In the genomic region with DNA sequence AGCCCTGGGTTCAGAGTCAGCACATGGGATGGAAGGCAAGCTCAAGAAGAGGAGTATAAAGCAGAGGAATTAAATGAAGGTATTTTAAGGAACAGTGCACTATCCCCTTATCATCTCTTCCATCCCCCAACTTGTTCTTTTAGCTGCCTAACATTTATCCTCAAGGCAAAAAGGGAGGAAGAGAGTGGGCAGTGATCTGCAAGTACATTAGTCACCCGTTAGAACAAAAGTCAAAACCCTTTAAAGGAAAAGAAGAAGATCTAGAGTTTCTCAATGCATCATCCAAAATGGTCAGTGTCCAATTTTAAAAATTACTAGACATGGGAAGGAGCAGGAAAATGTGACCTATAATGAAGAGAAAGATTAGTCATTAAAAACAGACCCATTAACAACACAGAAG, we compare ENCODE assay signal across 31 cellular contexts.
DNase-seq lines count a peak whose midpoint lies in the region; ATAC-seq, FAIRE-seq and TF ChIP-seq lines count a peak whose summit lies in the region.
"Had no signal": no experiment of that assay in that cellular context is flagged by ENCODE, and none has a peak within 500 bp of the region (broad histone marks: within the 10 kb centered on the region; RNA-seq: fewer than 3 reads in every experiment).

No MANE protein-coding gene starts in this region.

- no peak for TF ChIP-seq POLR2A in breast epithelium (IDR thresholded peaks at IDR 0.05)

- H3K9me3 ChIP-seq in breast epithelium (no peaks in the 10 kb centered on the region), astrocyte (ENCODE audit: insufficient read depth, low read depth, low read length) (no peaks in the 10 kb centered on the region)
- H3K9me3 ChIP-seq: colonic mucosa, lower lobe of right lung had no signal

- no peak overlapping the region for H3K4me3 ChIP-seq in breast epithelium
- no peak overlapping the region for H3K4me3 ChIP-seq in astrocyte (ENCODE audit: insufficient read depth, low read depth, low read length)
- no peak overlapping the region for H3K4me3 ChIP-seq in fibroblast of pulmonary artery (replicated peaks; ENCODE audit: low read depth, low read length)
- H3K4me3 ChIP-seq: colonic mucosa, K562, lower lobe of right lung had no signal

- no peak for TF ChIP-seq CTCF in MCF 10A (IDR thresholded peaks at IDR 0.05; ENCODE audit: unreplicated experiment)
- no peak for TF ChIP-seq CTCF in breast epithelium (IDR thresholded peaks at IDR 0.05)
- TF ChIP-seq CTCF in astrocyte (IDR thresholded peaks at IDR 0.05; ENCODE audit: insufficient read depth, low read depth, low read length) = no peak
- no peak for TF ChIP-seq CTCF in fibroblast of pulmonary artery (IDR thresholded peaks at IDR 0.05; ENCODE audit: low read length, missing control alignments)

- CTCF ChIA-PET in MCF 10A (lab: Yijun Ruan, JAX) = no interaction called here

- no peak overlapping the region for H3K9ac ChIP-seq in astrocyte (ENCODE audit: low read length)

- H3K4me2 ChIP-seq in astrocyte (ENCODE audit: low read length) = no peak overlapping the region

- no peaks in the 10 kb centered on the region for H3K27me3 ChIP-seq in breast epithelium
- no peaks in the 10 kb centered on the region for H3K27me3 ChIP-seq in astrocyte (ENCODE audit: insufficient read depth, low read length)
- H3K27me3 ChIP-seq: colonic mucosa had no signal

- H3K27ac ChIP-seq in breast epithelium = no peak overlapping the region
- no peak overlapping the region for H3K27ac ChIP-seq in astrocyte (ENCODE audit: low read depth, low read length)
- H3K27ac ChIP-seq: 22Rv1, C4-2B, colonic mucosa, epithelial cell of prostate, lower lobe of right lung had no signal

- H3K4me1 Mint-ChIP-seq in MCF 10A (ENCODE audit: insufficient read depth, unreplicated experiment) = peaks cover 13% of the 10 kb centered on the region
- peaks cover 14% of the 10 kb centered on the region for H3K4me1 Mint-ChIP-seq in astrocyte (ENCODE audit: low read depth, unreplicated experiment)
- H3K4me1 Mint-ChIP-seq in immature natural killer cell = no peaks in the 10 kb centered on the region
- H3K4me1 Mint-ChIP-seq: naive thymus-derived CD8-positive, alpha-beta T cell; stimulated activated naive B cell treated with anti-CD40 and anti-IgM and Interleukin-4, amounts not matched to agents 10 μg/mL and 1 μg/mL and 100 μg/mL, for 72 hours had no signal

- H3K36me3 ChIP-seq in breast epithelium (no peaks in the 10 kb centered on the region), astrocyte (ENCODE audit: insufficient read depth, low read length) (no peaks in the 10 kb centered on the region)
- H3K36me3 ChIP-seq: colonic mucosa had no signal

- no TSS peak for BruUV-seq in MCF 10A (replicated peaks; lab: Mats Ljungman, UMichigan)

- H3K27ac Mint-ChIP-seq in MCF 10A (ENCODE audit: low read depth, unreplicated experiment) (no peak overlapping the region), astrocyte (ENCODE audit: unreplicated experiment) (peak overlapping the region; percentile 7), immature natural killer cell (no peak overlapping the region)
- H3K27ac Mint-ChIP-seq: activated CD8-positive, alpha-beta T cell treated with anti-CD3 and anti-CD28 coated beads for 36 hours; naive thymus-derived CD8-positive, alpha-beta T cell; stimulated activated naive B cell treated with anti-CD40 and anti-IgM and Interleukin-4, amounts not matched to agents 10 μg/mL and 1 μg/mL and 100 μg/mL, for 72 hours; type B pancreatic cell had no signal

- no peak overlapping the region for H2AFZ ChIP-seq in astrocyte (ENCODE audit: low read depth, low read length)

- no peaks in the 10 kb centered on the region for H3K79me2 ChIP-seq in astrocyte (ENCODE audit: insufficient read depth, low read length)

- FAIRE-seq in astrocyte (lab: Jason Lieb, UNC) = peak; percentile 5
- FAIRE-seq: K562 had no signal

- intact Hi-C loops in MCF 10A (cut with micrococcal nuclease) (no loop called here), breast epithelium (cut with DNase I; ENCODE audit: low total_unique reads) (no loop called here)

- H3K27me3 Mint-ChIP-seq in MCF 10A (ENCODE audit: insufficient read depth, unreplicated experiment) = no peaks in the 10 kb centered on the region
- H3K27me3 Mint-ChIP-seq in astrocyte (ENCODE audit: low read depth, unreplicated experiment) = no peaks in the 10 kb centered on the region
- peaks cover 0 to 2% (median 2%) of the 10 kb centered on the region in 3 donors for H3K27me3 Mint-ChIP-seq in immature natural killer cell (ENCODE audit: low read depth in 3 of 3)
- H3K27me3 Mint-ChIP-seq: activated CD8-positive, alpha-beta T cell treated with anti-CD3 and anti-CD28 coated beads for 36 hours; stimulated activated naive B cell treated with anti-CD40 and anti-IgM and Interleukin-4, amounts not matched to agents 10 μg/mL and 1 μg/mL and 100 μg/mL, for 72 hours; type B pancreatic cell had no signal

- H3K36me3 Mint-ChIP-seq in MCF 10A (ENCODE audit: insufficient read depth, unreplicated experiment) (peaks cover 25% of the 10 kb centered on the region), astrocyte (ENCODE audit: low read depth, unreplicated experiment) (peaks cover 10% of the 10 kb centered on the region), immature natural killer cell (peaks cover 0 to 4% (median 0%) of the 10 kb centered on the region in 3 donors)
- H3K36me3 Mint-ChIP-seq: naive thymus-derived CD8-positive, alpha-beta T cell had no signal

- no peaks in the 10 kb centered on the region for H3K4me1 ChIP-seq in breast epithelium
- H3K4me1 ChIP-seq in astrocyte (ENCODE audit: insufficient read depth, low read length) = peaks cover 2% of the 10 kb centered on the region
- H3K4me1 ChIP-seq: colonic mucosa, lower lobe of right lung had no signal

- H3K4me3 Mint-ChIP-seq in MCF 10A (ENCODE audit: unreplicated experiment) = no peak overlapping the region
- H3K4me3 Mint-ChIP-seq in astrocyte (ENCODE audit: unreplicated experiment) = no peak overlapping the region
- H3K4me3 Mint-ChIP-seq in immature natural killer cell = no peak overlapping the region
- H3K4me3 Mint-ChIP-seq: activated CD8-positive, alpha-beta T cell treated with anti-CD3 and anti-CD28 coated beads for 36 hours; naive thymus-derived CD8-positive, alpha-beta T cell; stimulated activated naive B cell treated with anti-CD40 and anti-IgM and Interleukin-4, amounts not matched to agents 10 μg/mL and 1 μg/mL and 100 μg/mL, for 72 hours; type B pancreatic cell had no signal

- peaks cover 11% of the 10 kb centered on the region for H3K9me3 Mint-ChIP-seq in MCF 10A (ENCODE audit: unreplicated experiment)
- peaks cover 2% of the 10 kb centered on the region for H3K9me3 Mint-ChIP-seq in astrocyte (ENCODE audit: unreplicated experiment)
- no peaks in the 10 kb centered on the region for H3K9me3 Mint-ChIP-seq in immature natural killer cell
- H3K9me3 Mint-ChIP-seq: activated CD8-positive, alpha-beta T cell treated with anti-CD3 and anti-CD28 coated beads for 36 hours; naive thymus-derived CD8-positive, alpha-beta T cell had no signal

- ATAC-seq in GM18909 (IDR thresholded peaks at IDR 0.05; ENCODE audit: poor library complexity, unreplicated experiment) = no peak
- ATAC-seq: activated CD8-positive, alpha-beta T cell treated with anti-CD3 and anti-CD28 coated beads for 36 hours; K562; lower lobe of right lung; naive thymus-derived CD8-positive, alpha-beta T cell; stimulated activated naive B cell treated with anti-CD40 and anti-IgM and Interleukin-4, amounts not matched to agents 10 μg/mL and 1 μg/mL and 100 μg/mL, for 72 hours had no signal

- POLR2A ChIA-PET in MCF 10A (lab: Yijun Ruan, JAX) = no interaction called here

- no peaks in the 10 kb centered on the region for H4K20me1 ChIP-seq in astrocyte (ENCODE audit: insufficient read depth, low read length)

- DNase-seq in MCF 10A (ENCODE audit: unreplicated experiment) (peak; percentile 11), breast epithelium (ENCODE audit: low spot score in 2 of 2) (no peak), astrocyte (ENCODE audit: low read depth) (no peak), fibroblast of pulmonary artery (ENCODE audit: low read depth) (peak; percentile 53), glomerular visceral epithelial cell (ENCODE audit: extremely low spot score) (no peak), immature natural killer cell (no peak), NCI-H1417 treated with DMSO at 0.1 percent for 48 hours (lab: John Stamatoyannopoulos, UW) (no peak)
- DNase-seq: activated CD8-positive, alpha-beta T cell treated with anti-CD3 and anti-CD28 coated beads for 36 hours; activated naive CD4-positive, alpha-beta T cell treated with anti-CD3 and anti-CD28 coated beads, Interleukin-2, amount 50 U/mL, for 16 hours; amniotic stem cell; colonic mucosa; DMS79 treated with DMSO at 0.1 percent for 48 hours; effector CD4-positive, alpha-beta T cell; GOT3; lower lobe of right lung; MM.1S; naive thymus-derived CD8-positive, alpha-beta T cell; NCI-H1417; NCI-H2029 treated with DMSO at 0.1 percent for 48 hours; NCI-H2227 treated with DMSO at 0.1 percent for 48 hours; NCI-H526 treated with DMSO at 0.1 percent for 48 hours; NK-92 treated with Interleukin-12 subunit alpha and Interleukin-12 subunit beta, amount 100 ng/mL, for 24 hours; SHP77; stimulated activated naive B cell treated with anti-CD40 and anti-IgM and Interleukin-4, amounts not matched to agents 10 μg/mL and 1 μg/mL and 100 μg/mL, for 72 hours; SW 1271 had no signal

Comparison
In these comparisons a context has a peak if more than half of its experiments do, and no peak if none do; other contexts are left out.
1. DNase-seq: peak in MCF 10A (single experiment) and fibroblast of pulmonary artery (single experiment); none in breast epithelium (0 of 2), astrocyte (single experiment), glomerular visceral epithelial cell (single experiment), immature natural killer cell (0 of 3) and NCI-H1417 treated with DMSO at 0.1 percent for 48 hours (single experiment).